In genomic region chr1:109997204-109997866, GRCh38 we compare ENCODE assay signal across 22 cellular contexts. TPM values are rescaled to one million over a fixed set of nuclear protein-coding genes. Genes with fewer than 3 reads are reported as not detected.
A peak's percentile ranks its signal among the peaks of the same experiment; 100 is the strongest.
DNase-seq lines count a peak whose midpoint lies in the region; ATAC-seq and TF ChIP-seq lines count a peak whose summit lies in the region.
"Had no signal": no experiment of that assay in that cellular context is flagged by ENCODE, and none has a peak within 500 bp of the region (broad histone marks: within the 10 kb centered on the region; RNA-seq: fewer than 3 reads in every experiment).

No MANE protein-coding gene starts in this region.

- H3K27me3 ChIP-seq in osteoblast (ENCODE audit: insufficient read depth, low read length), result no peaks in the 10 kb centered on the region
- no peaks in the 10 kb centered on the region for H3K27me3 ChIP-seq in MG63
- H3K27me3 ChIP-seq: adrenal gland, breast epithelium, neural progenitor cell had no signal

- H3K4me3 ChIP-seq in osteoblast (ENCODE audit: insufficient read depth, low read length), result no peak overlapping the region
- no peak overlapping the region for H3K4me3 ChIP-seq in MG63
- H3K4me3 ChIP-seq: adrenal gland, breast epithelium, neural progenitor cell, prostate gland had no signal

- no peak for TF ChIP-seq CTCF in chondrocyte (IDR thresholded peaks at IDR 0.05)
- no peak for TF ChIP-seq CTCF in osteoblast (IDR thresholded peaks at IDR 0.05; ENCODE audit: extremely low read depth, low read depth, low read length)
- TF ChIP-seq CTCF in type B pancreatic cell (conservative IDR thresholded peaks at IDR 0.05), result no peak

- ATAC-seq in activated T-cell treated with anti-CD3 and anti-CD28 coated beads, Interleukin-2, amount 50 U/mL, for 72 hours (replicated peaks in 1 of 2), result no peak
- ATAC-seq: CD8-positive, alpha-beta T cell; HCT116; T-helper 17 cell had no signal

- H3K79me2 ChIP-seq in osteoblast (ENCODE audit: insufficient read depth, low read length), result peaks cover 93% of the 10 kb centered on the region

- peaks cover 47% of the 10 kb centered on the region for H4K20me1 ChIP-seq in osteoblast (ENCODE audit: insufficient read depth, low read length)

- no peak overlapping the region for H3K4me2 ChIP-seq in osteoblast (ENCODE audit: insufficient read depth, low read length)
- H3K4me2 ChIP-seq: neural progenitor cell had no signal

- no peak for DNase-seq in activated T-cell treated with anti-CD3 and anti-CD28 coated beads, Interleukin-2, amount 50 U/mL, for 72 hours
- no peak for DNase-seq in activated T-cell treated with anti-CD3 and anti-CD28 coated beads, Interleukin-2, amount 50 U/mL, for 48 hours
- DNase-seq in chondrocyte (ENCODE audit: low spot score) (no peak), osteoblast (ENCODE audit: insufficient read length, low spot score, missing footprints) (no peak), type B pancreatic cell (ENCODE audit: extremely low spot score, unreplicated experiment) (no peak), NCI-H1417 (lab: John Stamatoyannopoulos, UW) (no peak), MG63 (no peak), iPS-NIHi7 (ENCODE audit: extremely low spot score) (no peak)
- DNase-seq: activated CD4-positive, alpha-beta T cell treated with anti-CD3 and anti-CD28 coated beads for 36 hours; activated naive CD4-positive, alpha-beta T cell treated with Interleukin-2 at 50 U/mL for 16 hours; activated T-cell treated with anti-CD3 and anti-CD28 coated beads, Interleukin-2, amount 50 U/mL, for 24 hours; adrenal gland; AML-193; CD8-positive, alpha-beta T cell; NCI-H2107; NCI-H446 treated with DMSO at 0.1 percent for 48 hours; T-helper 17 cell had no signal

- H3K27ac Mint-ChIP-seq in activated T-cell treated with anti-CD3 and anti-CD28 coated beads, Interleukin-2, amount 50 U/mL, for 72 hours, result peak overlapping the region; percentile 5
- H3K27ac Mint-ChIP-seq in chondrocyte (ENCODE audit: unreplicated experiment), result peak overlapping the region; percentile 23
- H3K27ac Mint-ChIP-seq in type B pancreatic cell, result peak overlapping the region; percentile 4
- H3K27ac Mint-ChIP-seq: activated CD4-positive, alpha-beta T cell treated with anti-CD3 and anti-CD28 coated beads for 36 hours; activated T-cell treated with anti-CD3 and anti-CD28 coated beads, Interleukin-2, amount 50 U/mL, for 24 hours; CD8-positive, alpha-beta T cell; neural progenitor cell; T-helper 17 cell had no signal

- peaks cover 0 to 6% of the 10 kb centered on the region in 2 donors for H3K36me3 Mint-ChIP-seq in activated T-cell treated with anti-CD3 and anti-CD28 coated beads, Interleukin-2, amount 50 U/mL, for 72 hours (ENCODE audit: insufficient read depth in 2 of 2)
- H3K36me3 Mint-ChIP-seq in chondrocyte (ENCODE audit: low read depth), result peaks cover 2% of the 10 kb centered on the region
- H3K36me3 Mint-ChIP-seq in type B pancreatic cell, result peaks cover 15% of the 10 kb centered on the region

- no peaks in the 10 kb centered on the region for H3K9me3 Mint-ChIP-seq in activated T-cell treated with anti-CD3 and anti-CD28 coated beads, Interleukin-2, amount 50 U/mL, for 72 hours
- H3K9me3 Mint-ChIP-seq in chondrocyte (ENCODE audit: low read depth), result no peaks in the 10 kb centered on the region
- H3K9me3 Mint-ChIP-seq in type B pancreatic cell, result no peaks in the 10 kb centered on the region
- H3K9me3 Mint-ChIP-seq: activated T-cell treated with anti-CD3 and anti-CD28 coated beads, Interleukin-2, amount 50 U/mL, for 24 hours; CD8-positive, alpha-beta T cell; neural progenitor cell had no signal

- H3K4me1 Mint-ChIP-seq in activated T-cell treated with anti-CD3 and anti-CD28 coated beads, Interleukin-2, amount 50 U/mL, for 72 hours (ENCODE audit: low read depth), result peaks cover 26% of the 10 kb centered on the region
- H3K4me1 Mint-ChIP-seq in chondrocyte (ENCODE audit: low read depth) (peaks cover 30% of the 10 kb centered on the region), type B pancreatic cell (ENCODE audit: unreplicated experiment) (peaks cover 38% of the 10 kb centered on the region)

- H2AFZ ChIP-seq in osteoblast (ENCODE audit: low read length), result no peak overlapping the region
- H2AFZ ChIP-seq: neural progenitor cell had no signal

- no peak overlapping the region for H3K4me3 Mint-ChIP-seq in activated T-cell treated with anti-CD3 and anti-CD28 coated beads, Interleukin-2, amount 50 U/mL, for 72 hours
- no peak overlapping the region for H3K4me3 Mint-ChIP-seq in chondrocyte (ENCODE audit: unreplicated experiment)
- no peak overlapping the region for H3K4me3 Mint-ChIP-seq in type B pancreatic cell
- H3K4me3 Mint-ChIP-seq: activated CD4-positive, alpha-beta T cell treated with anti-CD3 and anti-CD28 coated beads for 36 hours; activated T-cell treated with anti-CD3 and anti-CD28 coated beads, Interleukin-2, amount 50 U/mL, for 24 hours; CD8-positive, alpha-beta T cell; neural progenitor cell; T-helper 17 cell had no signal

- H3K27ac ChIP-seq in osteoblast (ENCODE audit: low read depth, low read length), result peak overlapping the region; percentile 47
- H3K27ac ChIP-seq: 22Rv1, adrenal gland, breast epithelium, neural progenitor cell, prostate gland had no signal

- peaks cover 9% of the 10 kb centered on the region for H3K4me1 ChIP-seq in osteoblast (ENCODE audit: insufficient read depth, low read length)

- H3K9me3 ChIP-seq in osteoblast (ENCODE audit: low read depth, low read length) (no peaks in the 10 kb centered on the region), MG63 (no peaks in the 10 kb centered on the region)
- H3K9me3 ChIP-seq: adrenal gland, breast epithelium, prostate gland had no signal

- H3K27me3 Mint-ChIP-seq in activated T-cell treated with anti-CD3 and anti-CD28 coated beads, Interleukin-2, amount 50 U/mL, for 72 hours (ENCODE audit: low read depth), result no peaks in the 10 kb centered on the region
- no peaks in the 10 kb centered on the region for H3K27me3 Mint-ChIP-seq in chondrocyte (ENCODE audit: low read depth)
- no peaks in the 10 kb centered on the region for H3K27me3 Mint-ChIP-seq in type B pancreatic cell
- H3K27me3 Mint-ChIP-seq: activated CD4-positive, alpha-beta T cell treated with anti-CD3 and anti-CD28 coated beads for 36 hours; activated T-cell treated with anti-CD3 and anti-CD28 coated beads, Interleukin-2, amount 50 U/mL, for 24 hours; T-helper 17 cell had no signal

- peaks cover 12% of the 10 kb centered on the region for H3K36me3 ChIP-seq in osteoblast (ENCODE audit: insufficient read depth, low read length)
- peaks cover 86% of the 10 kb centered on the region for H3K36me3 ChIP-seq in MG63
- H3K36me3 ChIP-seq: adrenal gland, breast epithelium, prostate gland had no signal

RNA-seq across cellular contexts. Expression of gene AHCYL1, which starts 12.8 kb away (rescaled TPM):
- 100 to 1,000 TPM in 1 of 2 donors, 10 to 100 TPM in 1; 87.0 to 101 TPM for total RNA-seq in activated T-cell treated with anti-CD3 and anti-CD28 coated beads, Interleukin-2, amount 50 U/mL, for 72 hours
- 57.3 to 69.3 TPM (median 59.6 TPM) in 3 replicates for total RNA-seq in chondrocyte
- total RNA-seq in osteoblast, result 56.8 and 61.0 TPM in 2 replicates
- total RNA-seq in type B pancreatic cell (ENCODE audit: low replicate concordance), result 87.1 and 88.1 TPM in 2 replicates
- total RNA-seq in MG63 (2014; rRNA removed; shearing (Covaris generic); ENCODE audit: low replicate concordance), result 55.4 and 64.5 TPM in 2 replicates

RNA-seq across cellular contexts. Expression of gene STRIP1, which starts 37.1 kb away (rescaled TPM):
- 10 to 100 TPM; 35.8 to 41.0 TPM for total RNA-seq in activated T-cell treated with anti-CD3 and anti-CD28 coated beads, Interleukin-2, amount 50 U/mL, for 72 hours
- total RNA-seq in chondrocyte (40.2 to 45.6 TPM (median 41.4 TPM) in 3 replicates), osteoblast (51.0 and 51.4 TPM in 2 replicates), type B pancreatic cell (ENCODE audit: low replicate concordance) (46.7 and 69.2 TPM in 2 replicates)
- 39.6 and 41.0 TPM in 2 replicates for total RNA-seq in MG63 (2014; rRNA removed; shearing (Covaris generic); ENCODE audit: low replicate concordance)
